Comparison of ENCODE assay signal across 8 cellular contexts in the genomic region with DNA sequence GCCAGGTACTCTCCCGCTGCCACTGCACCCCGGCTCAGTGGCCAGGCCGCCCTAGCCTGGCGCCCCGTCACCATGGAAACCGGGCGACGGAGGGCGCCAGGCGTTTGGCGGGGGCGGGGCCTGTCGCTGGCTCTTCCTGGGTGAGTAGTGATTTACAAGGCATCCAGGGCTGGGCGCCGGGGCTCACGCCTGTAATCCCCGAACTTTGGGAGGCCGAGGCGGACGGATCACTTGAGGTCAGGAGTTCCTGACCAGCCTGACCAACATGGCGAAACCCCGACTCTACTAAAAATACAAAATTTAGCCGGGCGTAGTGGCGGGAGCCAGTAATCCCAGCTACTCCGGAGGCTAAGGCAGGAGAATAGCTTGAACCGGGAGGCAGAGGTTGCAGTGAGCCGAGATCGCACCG. TPM values are rescaled to one million over a fixed set of nuclear protein-coding genes. Genes with fewer than 3 reads are reported as not detected.
DNase-seq lines count a peak whose midpoint lies in the region; ATAC-seq and TF ChIP-seq lines count a peak whose summit lies in the region.
"Not testable (repeated sequence)": the region's sequence is repeated elsewhere in the genome, so short reads cannot be mapped to it uniquely, and the experiment has no call there.

A gene (minus strand): TSS at position 107 of the 409 bp plus-strand sequence. CDS start 116 bp downstream, outside the sequence.

- peaks cover 18% of the 10 kb centered on the region; the same call in 1 of the 2 replicates for H3K4me1 ChIP-seq in BLaER1
- not testable (repeated sequence) for H3K4me1 ChIP-seq in lower lobe of right lung

- not testable (repeated sequence) for H4K20me1 ChIP-seq in BLaER1

- H3K9me3 ChIP-seq in BLaER1, lower lobe of right lung: not testable (repeated sequence)

- H3K36me3 ChIP-seq in BLaER1, lower lobe of right lung: not testable (repeated sequence)

- not testable (repeated sequence) for H3K27ac ChIP-seq in BLaER1, lower lobe of right lung
- H3K27ac ChIP-seq in dorsolateral prefrontal cortex, result peak within 1 kb of the TSS in 1 of 59 donors; percentile 73

- H3K4me2 ChIP-seq in BLaER1, result peak within 1 kb of the TSS; percentile 70

- H3K4me3 ChIP-seq in BLaER1 (peak within 1 kb of the TSS; percentile 58), dorsolateral prefrontal cortex (peak within 1 kb of the TSS; percentile 10 to 68 (median 53)), lower lobe of right lung (peak within 1 kb of the TSS; percentile 36)

- not testable (repeated sequence) for H3K9ac ChIP-seq in BLaER1

- peak in 1 of 56 donors; percentile 17 for TF ChIP-seq CTCF in dorsolateral prefrontal cortex (IDR thresholded peaks at IDR 0.05 in 54 of 56, conservative IDR thresholded peaks at IDR 0.05 in 2 of 56; ENCODE audit: low read depth in 1 of 56, partially characterized antibody in 56 of 56)
- not testable (repeated sequence) for TF ChIP-seq CTCF in lower lobe of right lung (IDR thresholded peaks at IDR 0.05)

- peaks cover 28% of the 10 kb centered on the region for H3K27me3 ChIP-seq in BLaER1
- H3K27me3 ChIP-seq in dorsolateral prefrontal cortex; lower lobe of right lung (ENCODE audit: low read depth): not testable (repeated sequence)

- intact Hi-C loops in dorsolateral prefrontal cortex (cut with DNase I); lower lobe of right lung (cut with DNase I): not testable (repeated sequence)

- peak; percentile 34 for DNase-seq in NCI-H510A treated with DMSO at 0.1 percent for 48 hours (lab: John Stamatoyannopoulos, UW)
- DNase-seq in activated CD4-positive, alpha-beta T cell treated with anti-CD3 and anti-CD28 coated beads, Interleukin-2, amount 50 U/mL, for 48 hours, result peak; percentile 65 to 73
- peak in 9 of 10 donors; percentile 34 to 77 (median 49) for DNase-seq in dorsolateral prefrontal cortex
- peak; percentile 59 for DNase-seq in lower lobe of right lung
- DNase-seq in stimulated activated CD4-positive, alpha-beta T cell treated with anti-CD3 and anti-CD28 coated beads, Interleukin-4, amount 100 ng/mL, for 24 hours, result peak; percentile 54

- peak; percentile 92 for ATAC-seq in GM19455 (IDR thresholded peaks at IDR 0.05; ENCODE audit: unreplicated experiment)
- peak; percentile 92 for ATAC-seq in HG03196 (IDR thresholded peaks at IDR 0.05; ENCODE audit: unreplicated experiment)
- ATAC-seq in lower lobe of right lung, result peak; percentile 79 to 87

RNA-seq across cellular contexts. Expression of the gene that starts here (rescaled TPM):
- total RNA-seq in dorsolateral prefrontal cortex (10 to 100 TPM in 10 of 120 experiments, 1 to 10 TPM in 110; 2.8 to 12.7 (median 6.1) TPM), lower lobe of right lung (7.2 TPM)
